In genomic region chr6:38996676-38997075, GRCh38 we compare ENCODE assay signal across 19 cellular contexts. TPM values are rescaled to one million over a fixed set of nuclear protein-coding genes. Genes with fewer than 3 reads are reported as not detected.
"Had no signal": no experiment of that assay in that cellular context is flagged by ENCODE, and none has a peak within 500 bp of the region (broad histone marks: within the 10 kb centered on the region; RNA-seq: fewer than 3 reads in every experiment).

No MANE protein-coding gene starts in this region.

- H3K27ac ChIP-seq: adrenal gland, body of pancreas, breast epithelium, epithelial cell of prostate, esophagus squamous epithelium had no signal

- DNase-seq: activated CD4-positive, CD25-positive, alpha-beta regulatory T cell; activated CD4-positive, CD25-positive, alpha-beta regulatory T cell treated with anti-CD3 and anti-CD28 coated beads, Interleukin-2, amount 50 U/mL, for 72 hours; aorta; caudate nucleus; cortex of kidney; esophagus squamous epithelium; foreskin melanocyte had no signal

- ATAC-seq: activated T-cell treated with anti-CD3 and anti-CD28 coated beads, Interleukin-2, amount 50 U/mL, for 4 hours; body of pancreas had no signal

- H3K27me3 ChIP-seq: body of pancreas had no signal

- H3K36me3 ChIP-seq: adrenal gland, breast epithelium, esophagus squamous epithelium had no signal

- H3K4me3 ChIP-seq: adrenal gland, body of pancreas, breast epithelium, esophagus squamous epithelium had no signal

- H3K9me3 ChIP-seq: adrenal gland, body of pancreas, breast epithelium, esophagus squamous epithelium had no signal

- H3K4me1 ChIP-seq: adrenal gland, body of pancreas, breast epithelium, esophagus squamous epithelium had no signal

RNA-seq across cellular contexts. Expression of gene GLP1R, which starts 51.9 kb away (rescaled TPM):
- total RNA-seq: aorta; chondrocyte; dermis microvascular lymphatic vessel endothelial cell; endothelial cell of umbilical vein; fibroblast of lung; fibroblast of villous mesenchyme; T-helper 1 cell treated with Interleukin-12 subunit alpha and Interleukin-12 subunit beta and Interleukin-4 antibody, amounts not matched to agents 30 ng/mL and 1 ng/mL, for 36 hours had no signal
- polyA plus RNA-seq: aorta, endothelial cell of umbilical vein, esophagus, fibroblast of lung had no signal
